ENCODE assay signal across 11 cellular contexts in the genomic region with DNA sequence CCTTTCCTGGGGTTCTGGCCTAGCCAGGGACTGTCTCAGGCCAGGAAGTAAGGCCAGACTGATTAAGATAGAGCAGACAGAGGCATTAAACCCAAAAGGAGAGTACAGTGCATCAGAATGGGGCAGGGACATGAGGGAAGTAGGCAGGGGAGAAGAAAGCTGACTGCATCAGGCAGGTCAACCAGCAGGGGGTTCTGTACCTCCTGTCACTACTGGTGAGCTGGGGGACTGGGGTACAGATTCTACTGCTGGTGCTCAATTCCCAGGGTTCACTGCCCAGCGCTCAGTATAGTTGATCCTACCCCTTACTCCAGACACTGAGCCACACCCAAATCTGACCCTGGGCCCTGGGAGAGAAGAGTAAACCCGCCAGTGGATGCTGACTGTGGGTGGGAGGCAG. TPM values are rescaled to one million over a fixed set of nuclear protein-coding genes. Genes with fewer than 3 reads are reported as not detected.
DNase-seq lines count a peak whose midpoint lies in the region; ATAC-seq and TF ChIP-seq lines count a peak whose summit lies in the region.
"Had no signal": no experiment of that assay in that cellular context is flagged by ENCODE, and none has a peak within 500 bp of the region (broad histone marks: within the 10 kb centered on the region; RNA-seq: fewer than 3 reads in every experiment).

No MANE protein-coding gene starts in this region.

- ATAC-seq in heart right ventricle (no peak), Right ventricle myocardium inferior (no peak), left lung (no peak), GM18517 (IDR thresholded peaks at IDR 0.05; ENCODE audit: unreplicated experiment) (no peak), GM21786 (IDR thresholded peaks at IDR 0.05; ENCODE audit: unreplicated experiment) (no peak)
- ATAC-seq: left ventricle myocardium superior had no signal

- DNase-seq in heart right ventricle (no peak), Right ventricle myocardium inferior (ENCODE audit: missing footprints) (no peak), WERI-Rb-1 (no peak), left lung (no peak), NCI-H1417 treated with DMSO at 0.1 percent for 48 hours (lab: John Stamatoyannopoulos, UW) (no peak)
- no peak for DNase-seq in activated CD4-positive, CD25-positive, alpha-beta regulatory T cell treated with anti-CD3 and anti-CD28 coated beads, Interleukin-2, amount 50 U/mL, for 72 hours
- DNase-seq: Caco-2, left ventricle myocardium superior, SHP77 had no signal

- peaks cover 0 to 22% (median 0%) of the 10 kb centered on the region in 9 donors for H3K36me3 ChIP-seq in heart right ventricle
- peaks cover 38% of the 10 kb centered on the region for H3K36me3 ChIP-seq in WERI-Rb-1
- H3K36me3 ChIP-seq in left lung = no peaks in the 10 kb centered on the region

- 66 to 79% methylated on average over 2 of the region's 2 CpGs for WGBS in heart right ventricle, 2 donors

- TF ChIP-seq CTCF in heart right ventricle (IDR thresholded peaks at IDR 0.05) = peak in 3 of 9 donors; percentile 12 to 25 (median 16)
- TF ChIP-seq CTCF in WERI-Rb-1 (IDR thresholded peaks at IDR 0.05; ENCODE audit: low read depth, low read length) = peak; percentile 76
- no peak for TF ChIP-seq CTCF in left lung (IDR thresholded peaks at IDR 0.05)

- H3K4me1 ChIP-seq in heart right ventricle (peaks cover 7 to 73% (median 65%) of the 10 kb centered on the region in 9 donors), left lung (peaks cover 29 to 44% of the 10 kb centered on the region in 2 donors)

- H3K27ac ChIP-seq in heart right ventricle (peak overlapping the region in 9 of 10 donors; percentile 44 to 87 (median 70)), WERI-Rb-1 (peak overlapping the region; percentile 43), left lung (peak overlapping the region; percentile 24 to 58)

- no peaks in the 10 kb centered on the region for H3K9me3 ChIP-seq in heart right ventricle
- no peaks in the 10 kb centered on the region for H3K9me3 ChIP-seq in WERI-Rb-1 (ENCODE audit: severe bottlenecking)
- H3K9me3 ChIP-seq in left lung = no peaks in the 10 kb centered on the region
- H3K9me3 ChIP-seq: Caco-2 had no signal

- peaks cover 0 to 13% (median 0%) of the 10 kb centered on the region in 7 donors for H3K27me3 ChIP-seq in heart right ventricle
- H3K27me3 ChIP-seq in WERI-Rb-1 (ENCODE audit: insufficient read depth, low read depth, severe bottlenecking) = no peaks in the 10 kb centered on the region
- peaks cover 0 to 21% of the 10 kb centered on the region in 2 donors for H3K27me3 ChIP-seq in left lung

- intact Hi-C loops in heart right ventricle (cut with DNase I) = loop anchor here in 6 of 10 donors (5.0 to 10.0 kb wide), 6 partner anchors 50 to 477 kb away; a partner anchor contains a TSS
- intact Hi-C loops in Right ventricle myocardium inferior (cut with DNase I) = no loop called here
- intact Hi-C loops in left lung (cut with DNase I) = no loop called here

- H3K4me3 ChIP-seq in heart right ventricle (peak overlapping the region in 6 of 10 donors; percentile 5 to 38 (median 10)), WERI-Rb-1 (ENCODE audit: low read depth, low read length) (no peak overlapping the region), left lung (peak overlapping the region in 1 of 2 donors; percentile 9)

RNA-seq across cellular contexts. Expression of a gene that starts 12.9 kb away (rescaled TPM):
- total RNA-seq in heart right ventricle (10 to 100 TPM in 9 of 10 donors, 1 to 10 TPM in 1; 8.5 to 26.6 (median 17.1) TPM), Right ventricle myocardium inferior (14.3 TPM), left lung (10 to 100 TPM; 33.6 to 43.4 TPM)
- 10 to 100 TPM in 1 of 2 donors, 1 to 10 TPM in 1; 9.6 to 12.3 TPM for polyA plus RNA-seq in heart right ventricle

RNA-seq across cellular contexts. Expression of a gene that starts 39.1 kb away (rescaled TPM):
- under 1 TPM in 3 of 10 donors, not detected in 7; 0.04 to 0.14 (median 0.05) TPM for total RNA-seq in heart right ventricle
- polyA plus RNA-seq in heart right ventricle = not detected
- not detected for total RNA-seq in Right ventricle myocardium inferior
- under 1 TPM; 0.08 to 0.15 TPM for total RNA-seq in left lung
- total RNA-seq: left ventricle myocardium superior had no signal

Comparison
In these comparisons a context has a peak if more than half of its experiments do, and no peak if none do; other contexts are left out.
1. intact Hi-C loops: an anchor here in heart right ventricle (5.0 to 10.0 kb wide); none called in Right ventricle myocardium inferior and left lung.